ENCODE assay signal across 11 cellular contexts in the genomic region with DNA sequence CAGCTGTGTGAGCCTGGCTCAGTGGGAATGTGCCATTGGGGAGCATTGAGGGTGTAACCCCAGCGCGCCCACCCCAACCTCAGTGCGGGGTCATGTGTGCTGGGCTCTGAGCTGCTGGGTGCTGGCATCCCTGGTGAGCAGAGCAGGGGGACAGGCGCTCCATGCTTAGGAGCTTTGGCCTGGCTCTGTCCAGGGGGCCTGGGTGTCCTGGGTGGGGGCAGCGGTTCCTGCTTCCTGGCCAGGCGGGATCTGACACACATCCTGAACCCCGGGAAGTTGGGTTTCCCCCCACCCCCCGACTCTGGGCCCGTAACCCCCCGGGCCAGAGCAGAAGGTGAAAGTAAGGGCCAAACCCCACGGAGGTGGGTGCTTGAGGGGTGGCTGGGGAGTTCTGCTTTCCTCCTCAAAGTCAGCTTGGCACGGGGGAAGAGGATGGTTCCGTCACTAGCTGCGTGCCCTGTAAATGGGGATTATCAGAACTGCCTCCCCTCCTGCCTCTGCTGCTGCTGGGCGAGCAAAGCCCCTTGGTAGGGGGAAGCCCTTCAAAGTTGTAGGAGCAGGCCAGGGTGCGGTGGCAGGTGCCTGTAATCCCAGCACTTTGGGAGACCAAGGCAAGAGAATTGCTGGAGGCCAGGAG. TPM values are rescaled to one million over a fixed set of nuclear protein-coding genes. Genes with fewer than 3 reads are reported as not detected.
DNase-seq lines count a peak whose midpoint lies in the region; ATAC-seq and TF ChIP-seq lines count a peak whose summit lies in the region.
"Had no signal": no experiment of that assay in that cellular context is flagged by ENCODE, and none has a peak within 500 bp of the region (broad histone marks: within the 10 kb centered on the region; RNA-seq: fewer than 3 reads in every experiment).

No MANE protein-coding gene starts in this region.

- H3K4me1 ChIP-seq in adipocyte (ENCODE audit: control insufficient read depth, insufficient read depth, low read length): peaks cover 8% of the 10 kb centered on the region
- peaks cover 9% of the 10 kb centered on the region for H3K4me1 ChIP-seq in psoas muscle

- in situ Hi-C loops in KBM-7 (cut with MboI; ENCODE audit: low pct_unique_long_range_greater_than_20kb, low sequenced_read_pairs): no loop called here

- peak; percentile 48 for DNase-seq in D341Med (ENCODE audit: low spot score)
- no peak for DNase-seq in adipocyte (ENCODE audit: low read depth)
- DNase-seq in left ventricle myocardium superior: peak; percentile 11
- no peak for DNase-seq in psoas muscle
- no peak for DNase-seq in activated T-cell treated with anti-CD3 and anti-CD28 coated beads, Interleukin-2, amount 50 U/mL, for 48 hours
- DNase-seq in HuH-7 (ENCODE audit: low spot score): no peak
- DNase-seq in KBM-7: no peak
- DNase-seq: activated naive CD4-positive, alpha-beta T cell treated with anti-CD3 and anti-CD28 coated beads, Interleukin-2, amount 50 U/mL, for 16 hours; DMS79 treated with DMSO at 0.1 percent for 48 hours had no signal

- H3K27me3 ChIP-seq in adipocyte (replicated peaks; ENCODE audit: control insufficient read depth, insufficient read depth, low read length): peaks cover 13% of the 10 kb centered on the region
- H3K27me3 ChIP-seq in psoas muscle (ENCODE audit: insufficient read depth in 3 of 3, low read length in 2 of 3): no peaks in the 10 kb centered on the region
- H3K27me3 ChIP-seq: testis had no signal

- H3K9me3 ChIP-seq in adipocyte (ENCODE audit: control insufficient read depth, low read length): no peaks in the 10 kb centered on the region
- no peaks in the 10 kb centered on the region for H3K9me3 ChIP-seq in psoas muscle
- H3K9me3 ChIP-seq: testis had no signal

- peak overlapping the region; percentile 80 for H3K4me3 ChIP-seq in adipocyte (ENCODE audit: low read length)
- peak overlapping the region; percentile 81 for H3K4me3 ChIP-seq in psoas muscle

- H3K36me3 ChIP-seq in adipocyte (ENCODE audit: control insufficient read depth, insufficient read depth, low read length, severe bottlenecking): peaks cover 16% of the 10 kb centered on the region
- H3K36me3 ChIP-seq in psoas muscle (ENCODE audit: insufficient read depth in 1 of 2, low read depth in 1 of 2): peaks cover 0 to 24% of the 10 kb centered on the region in 2 donors

- no peak for ATAC-seq in left ventricle myocardium superior
- peak in 3 of 4 donors; percentile 9 to 22 (median 11) for ATAC-seq in psoas muscle
- no peak for ATAC-seq in HG02642 (IDR thresholded peaks at IDR 0.05; ENCODE audit: poor library complexity, unreplicated experiment)

- intact Hi-C loops in left ventricle myocardium superior (cut with micrococcal nuclease): no loop called here
- intact Hi-C loops in psoas muscle (cut with DNase I): no loop called here

- 74 to 81% (median 74%) methylated on average over 16 of the region's 16 CpGs for WGBS in psoas muscle, 3 donors

- no peak overlapping the region for H3K27ac ChIP-seq in psoas muscle

- H3K9ac ChIP-seq in adipocyte (ENCODE audit: low read length): peak overlapping the region; percentile 80

- no peak for TF ChIP-seq CTCF in psoas muscle (IDR thresholded peaks at IDR 0.05)

RNA-seq across cellular contexts. Expression of a gene that starts 1.7 kb away (rescaled TPM):
- total RNA-seq in left ventricle myocardium superior: 19.5 TPM
- total RNA-seq in psoas muscle: 10 to 100 TPM; 16.1 to 23.9 (median 19.6) TPM
- 10 to 100 TPM; 10.7 to 25.1 (median 15.9) TPM for polyA plus RNA-seq in psoas muscle

RNA-seq across cellular contexts. Expression of a gene that starts 29.8 kb away (rescaled TPM):
- total RNA-seq in left ventricle myocardium superior: not detected
- under 1 TPM in 1 of 4 donors, not detected in 3; 0.13 TPM for total RNA-seq in psoas muscle
- under 1 TPM; 0.03 to 0.43 (median 0.15) TPM for polyA plus RNA-seq in psoas muscle

Comparison
In these comparisons a context has a peak if more than half of its experiments do, and no peak if none do; other contexts are left out.
1. DNase-seq: peak in D341Med (single experiment) and left ventricle myocardium superior (single experiment); none in adipocyte (single experiment), psoas muscle (0 of 2), activated T-cell treated with anti-CD3 and anti-CD28 coated beads, Interleukin-2, amount 50 U/mL, for 48 hours (0 of 2), HuH-7 (single experiment) and KBM-7 (single experiment).
2. ATAC-seq: peak in psoas muscle (3 of 4); none in left ventricle myocardium superior (single experiment) and HG02642 (single experiment).